Comparison of ENCODE assay signal across 8 cellular contexts in genomic region chr2:121530210-121530562, GRCh38. TPM values are rescaled to one million over a fixed set of nuclear protein-coding genes. Genes with fewer than 3 reads are reported as not detected.
A peak's percentile ranks its signal among the peaks of the same experiment; 100 is the strongest.
DNase-seq lines count a peak whose midpoint lies in the region; TF ChIP-seq lines count a peak whose summit lies in the region.

No MANE protein-coding gene starts in this region.

- TF ChIP-seq CTCF in H9 (conservative IDR thresholded peaks at IDR 0.05): no peak
- no peak for TF ChIP-seq CTCF in ovary (IDR thresholded peaks at IDR 0.05)

- H3K4me1 Mint-ChIP-seq in activated T-cell treated with anti-CD3 and anti-CD28 coated beads, Interleukin-2, amount 50 U/mL, for 24 hours (ENCODE audit: low read depth): peaks cover 71% of the 10 kb centered on the region
- peaks cover 38 to 48% of the 10 kb centered on the region in 2 experiments for H3K4me1 Mint-ChIP-seq in H9

- peak overlapping the region; percentile 100 for H3K27ac Mint-ChIP-seq in activated T-cell treated with anti-CD3 and anti-CD28 coated beads, Interleukin-2, amount 50 U/mL, for 24 hours
- H3K27ac Mint-ChIP-seq in H9: peak overlapping the region; percentile 99

- H2BK12ac ChIP-seq in H9 (ENCODE audit: insufficient read length, low read depth, low read length): no peak overlapping the region

- peaks cover 47% of the 10 kb centered on the region for H3K36me3 Mint-ChIP-seq in activated T-cell treated with anti-CD3 and anti-CD28 coated beads, Interleukin-2, amount 50 U/mL, for 24 hours (ENCODE audit: low read depth)
- H3K36me3 Mint-ChIP-seq in H9 (ENCODE audit: insufficient read depth in 1 of 3, low read depth in 3 of 3): peaks cover 0 to 25% (median 22%) of the 10 kb centered on the region in 3 experiments; a peak in 5 of 7 replicates

- H2BK20ac ChIP-seq in H9 (ENCODE audit: low read depth, low read length, poor library complexity, severe bottlenecking): no peak overlapping the region

- H3K4me1 ChIP-seq in H9 (ENCODE audit: insufficient read depth, low read length) (no peaks in the 10 kb centered on the region; the same call in 1 of the 2 replicates), ovary (ENCODE audit: insufficient read depth) (peaks cover 3% of the 10 kb centered on the region)

- no peak overlapping the region for H2BK15ac ChIP-seq in H9 (ENCODE audit: low read depth, low read length)

- H2AK5ac ChIP-seq in H9 (ENCODE audit: insufficient read length, low read length): no peak overlapping the region

- H4K8ac ChIP-seq in H9 (replicated peaks; ENCODE audit: insufficient read length, low read depth, low read length): no peak overlapping the region

- H3K56ac ChIP-seq in H9 (ENCODE audit: insufficient read length, low read depth, low read length): no peak overlapping the region

- no peaks in the 10 kb centered on the region for H3K27me3 ChIP-seq in H9 (ENCODE audit: insufficient read depth, low read length)
- no peaks in the 10 kb centered on the region for H3K27me3 ChIP-seq in ovary

- peak overlapping the region; percentile 64; the same call in 1 of the 2 replicates for H3K14ac ChIP-seq in H9 (ENCODE audit: insufficient read depth, low read length)

- no CpG with 5 or more reads among the region's 24 CpGs for WGBS in H9 (ENCODE audit: extremely low coverage, insufficient read length, low lambda C conversion rate)
- WGBS in ovary, 3 donors: 0% methylated on average over 23 to 24 of the region's 24 CpGs

- no peaks in the 10 kb centered on the region for H3K9me3 ChIP-seq in H9 (ENCODE audit: control insufficient read depth, low read depth, low read length)
- H3K9me3 ChIP-seq in ovary: no peaks in the 10 kb centered on the region

- no peak overlapping the region for H3T11ph ChIP-seq in H9 (ENCODE audit: low read length)

- H3K79me1 ChIP-seq in H9 (ENCODE audit: insufficient read depth, low read depth, low read length, poor library complexity, severe bottlenecking): peaks cover 7% of the 10 kb centered on the region

- H2BK5ac ChIP-seq in H9 (ENCODE audit: insufficient read length, low read length): no peak overlapping the region

- no peak overlapping the region for H2AFZ ChIP-seq in H9 (ENCODE audit: low read length)

- DNase-seq in activated T-cell treated with anti-CD3 and anti-CD28 coated beads, Interleukin-2, amount 50 U/mL, for 24 hours: no peak
- no peak for DNase-seq in activated T-cell treated with anti-CD3 and anti-CD28 coated beads, Interleukin-2, amount 50 U/mL, for 1 hour
- DNase-seq in H9 (peak; percentile 89), LHCN-M2 (ENCODE audit: low read depth) (peak; percentile 76), glomerular visceral epithelial cell (ENCODE audit: extremely low spot score) (peak; percentile 87), ovary (peak in 3 of 5 donors; percentile 75 to 87 (median 83))
- peak; percentile 86 for DNase-seq in activated CD8-positive, alpha-beta memory T cell treated with anti-CD3 and anti-CD28 coated beads, Interleukin-2, amount 50 U/mL, for 48 hours
- DNase-seq in activated CD4-positive, alpha-beta T cell treated with anti-CD3 and anti-CD28 coated beads for 1 hour: no peak

- peak overlapping the region; percentile 77 for H3K4me2 ChIP-seq in H9 (ENCODE audit: insufficient read depth, insufficient read length, low read length)

- no peaks in the 10 kb centered on the region for H3K36me3 ChIP-seq in ovary

- no peaks in the 10 kb centered on the region for H4K20me1 ChIP-seq in H9 (ENCODE audit: control insufficient read depth, insufficient read depth, insufficient read length)

- peak overlapping the region; percentile 83 for H3K9ac ChIP-seq in H9 (ENCODE audit: extremely low read depth, insufficient read length, low read length)

- TF ChIP-seq EP300 in ovary (IDR thresholded peaks at IDR 0.05): no peak

- H3K18ac ChIP-seq in H9 (ENCODE audit: insufficient read length, low read depth, low read length): peak overlapping the region; percentile 86

- H3K23me2 ChIP-seq in H9 (ENCODE audit: insufficient read length, low read depth, low read length, poor library complexity, severe bottlenecking): peaks cover 3% of the 10 kb centered on the region

- no peak overlapping the region for H3K4ac ChIP-seq in H9 (ENCODE audit: low read depth, low read length)

- H3K4me3 Mint-ChIP-seq in activated T-cell treated with anti-CD3 and anti-CD28 coated beads, Interleukin-2, amount 50 U/mL, for 24 hours: peak overlapping the region; percentile 83
- H3K4me3 Mint-ChIP-seq in H9: peak overlapping the region; percentile 84 to 90

- H3K27ac ChIP-seq in H9 (ENCODE audit: insufficient read length, low read depth, low read length) (peak overlapping the region; percentile 98), ovary (peak overlapping the region; percentile 76 to 97)

- peak overlapping the region; percentile 54 for H3K4me3 ChIP-seq in ovary

- intact Hi-C loops in ovary (cut with DNase I): loop anchor here in 3 of 4 donors (2.0 to 10.0 kb wide), 4 partner anchors 115 to 135 kb away; partner anchors contain the start of gene CLASP1 (in 3 of the 3)

- H3K27me3 Mint-ChIP-seq in activated T-cell treated with anti-CD3 and anti-CD28 coated beads, Interleukin-2, amount 50 U/mL, for 24 hours: no peaks in the 10 kb centered on the region
- H3K27me3 Mint-ChIP-seq in H9 (ENCODE audit: low read depth): no peaks in the 10 kb centered on the region; the same call in 1 of the 2 replicates

- no peak overlapping the region for H3K23ac ChIP-seq in H9 (ENCODE audit: insufficient read length, low read depth, low read length)

- no peaks in the 10 kb centered on the region for H3K9me3 Mint-ChIP-seq in activated T-cell treated with anti-CD3 and anti-CD28 coated beads, Interleukin-2, amount 50 U/mL, for 24 hours
- no peaks in the 10 kb centered on the region; a peak in 1 of 5 replicates for H3K9me3 Mint-ChIP-seq in H9

- no peak overlapping the region for H2BK120ac ChIP-seq in H9 (ENCODE audit: low read depth, low read length, poor library complexity, severe bottlenecking)

- no peak overlapping the region for H4K5ac ChIP-seq in H9 (ENCODE audit: insufficient read length, low read depth, low read length)

- peaks cover 8% of the 10 kb centered on the region; the same call in 1 of the 2 replicates for H3K79me2 ChIP-seq in H9 (ENCODE audit: insufficient read depth, low read length)

- H4K91ac ChIP-seq in H9 (ENCODE audit: insufficient read length, low read depth, low read length): no peak overlapping the region

- no peak for TF ChIP-seq POLR2A in ovary (IDR thresholded peaks at IDR 0.05)

RNA-seq across cellular contexts. Expression of gene RNU4ATAC, which starts 0.5 kb away (rescaled TPM):
- not detected in 2 replicates for total RNA-seq in H9 (2021)
- under 0.01 TPM in 1 of 2 replicates, not detected in the other for total RNA-seq in LHCN-M2 (2014; rRNA removed)
- polyA plus RNA-seq in LHCN-M2 (2012): not detected
- not detected for total RNA-seq in ovary
- not detected for polyA plus RNA-seq in ovary

Comparison
In these comparisons a context has a peak if more than half of its experiments do, and no peak if none do; other contexts are left out.
1. DNase-seq: peak in H9 (single experiment), LHCN-M2 (single experiment), activated CD8-positive, alpha-beta memory T cell treated with anti-CD3 and anti-CD28 coated beads, Interleukin-2, amount 50 U/mL, for 48 hours (single experiment), glomerular visceral epithelial cell (single experiment) and ovary (3 of 5); none in activated T-cell treated with anti-CD3 and anti-CD28 coated beads, Interleukin-2, amount 50 U/mL, for 24 hours (single experiment), activated T-cell treated with anti-CD3 and anti-CD28 coated beads, Interleukin-2, amount 50 U/mL, for 1 hour (single experiment) and activated CD4-positive, alpha-beta T cell treated with anti-CD3 and anti-CD28 coated beads for 1 hour (single experiment).